11 cellular contexts compared by ENCODE assay signal in genomic region chr3:45367451-45367850, GRCh38. TPM values are rescaled to one million over a fixed set of nuclear protein-coding genes. Genes with fewer than 3 reads are reported as not detected.
A peak's percentile ranks its signal among the peaks of the same experiment; 100 is the strongest.
DNase-seq lines count a peak whose midpoint lies in the region; ATAC-seq and TF ChIP-seq lines count a peak whose summit lies in the region.
"Had no signal": no experiment of that assay in that cellular context is flagged by ENCODE, and none has a peak within 500 bp of the region (broad histone marks: within the 10 kb centered on the region; RNA-seq: fewer than 3 reads in every experiment).

No MANE protein-coding gene starts in this region.

- H3K4me2 ChIP-seq in mammary epithelial cell (ENCODE audit: insufficient read depth, low read depth, low read length), result no peak overlapping the region

- DNase-seq in mammary epithelial cell (peak; percentile 68), breast epithelium (ENCODE audit: low spot score in 2 of 2) (no peak), amniotic epithelial cell (ENCODE audit: low read depth) (peak; percentile 82), iris pigment epithelial cell (ENCODE audit: low read depth) (peak; percentile 84), NCI-H1930 (lab: John Stamatoyannopoulos, UW) (no peak), NCI-H187 treated with DMSO at 0.1 percent for 48 hours (lab: John Stamatoyannopoulos, UW) (no peak)
- DNase-seq: NCI-H2081 treated with DMSO at 0.1 percent for 48 hours; stimulated activated CD4-positive, alpha-beta T cell treated with anti-CD3 and anti-CD28 coated beads, Interleukin-2, amount 100 ng/mL, for 24 hours; stimulated activated naive CD8-positive, alpha-beta T cell treated with anti-CD3 and anti-CD28 coated beads, Interleukin-15, Interleukin-2, amounts not matched to agents 100 U/mL and 50 U/mL, for 24 hours had no signal

- H3K27me3 ChIP-seq in mammary epithelial cell (ENCODE audit: insufficient read depth, low read length) (no peaks in the 10 kb centered on the region), breast epithelium (no peaks in the 10 kb centered on the region)

- no peak for TF ChIP-seq CTCF in mammary epithelial cell (conservative IDR thresholded peaks at IDR 0.05 in 1 of 2, IDR thresholded peaks at IDR 0.05 in 1 of 2; ENCODE audit: extremely low read depth in 1 of 2, insufficient read depth in 1 of 2, low read depth in 1 of 2, low read length in 2 of 2)
- TF ChIP-seq CTCF in breast epithelium (IDR thresholded peaks at IDR 0.05), result no peak

- H3K4me3 ChIP-seq in mammary epithelial cell (replicated peaks in 1 of 3; ENCODE audit: insufficient read depth in 1 of 3, low read depth in 2 of 3, low read length in 3 of 3) (no peak overlapping the region), breast epithelium (no peak overlapping the region)

- H3K9me3 ChIP-seq in mammary epithelial cell (replicated peaks; ENCODE audit: insufficient read depth, low read length), result no peaks in the 10 kb centered on the region
- H3K9me3 ChIP-seq in breast epithelium, result no peaks in the 10 kb centered on the region

- CTCF ChIA-PET in mammary epithelial cell (lab: Charles Lee; ENCODE audit: low non-redundant PET), result no interaction called here

- no peaks in the 10 kb centered on the region for H3K36me3 ChIP-seq in mammary epithelial cell (ENCODE audit: insufficient read depth, low read length)
- H3K36me3 ChIP-seq in breast epithelium, result no peaks in the 10 kb centered on the region

- H3K27ac ChIP-seq in mammary epithelial cell (ENCODE audit: insufficient read depth, low read depth, low read length) (no peak overlapping the region), breast epithelium (no peak overlapping the region)

- no TSS peak for BruUV-seq in mammary epithelial cell (replicated peaks; lab: Mats Ljungman, UMichigan)

- H3K4me1 ChIP-seq in mammary epithelial cell (ENCODE audit: insufficient read depth, low read length), result peaks cover 4% of the 10 kb centered on the region
- H3K4me1 ChIP-seq in breast epithelium, result no peaks in the 10 kb centered on the region

- dilution Hi-C loops in mammary epithelial cell (cut with HindIII; ENCODE audit: low sequenced_read_pairs), result no loop called here

- no peak overlapping the region for H3K9ac ChIP-seq in mammary epithelial cell (ENCODE audit: insufficient read depth, low read length)

- intact Hi-C loops in mammary epithelial cell (cut with micrococcal nuclease) (no loop called here), breast epithelium (cut with DNase I; ENCODE audit: low total_unique reads) (loop anchor here (5.0 to 10.0 kb wide), 2 partner anchors 303 to 1050 kb away; no protein-coding TSS in a partner anchor)

- no peak for TF ChIP-seq POLR2A in breast epithelium (IDR thresholded peaks at IDR 0.05)

- no peaks in the 10 kb centered on the region for H3K79me2 ChIP-seq in mammary epithelial cell (ENCODE audit: insufficient read depth, low read length)

- H4K20me1 ChIP-seq in mammary epithelial cell (ENCODE audit: insufficient read depth, low read length), result no peaks in the 10 kb centered on the region

- no peak for ATAC-seq in GM19035 (IDR thresholded peaks at IDR 0.05; ENCODE audit: unreplicated experiment)
- ATAC-seq in GM18907 (IDR thresholded peaks at IDR 0.05; ENCODE audit: unreplicated experiment), result no peak
- ATAC-seq: stimulated activated naive CD8-positive, alpha-beta T cell treated with anti-CD3 and anti-CD28 coated beads, Interleukin-15, Interleukin-2, amounts not matched to agents 100 U/mL and 50 U/mL, for 24 hours had no signal

- H2AFZ ChIP-seq in mammary epithelial cell (ENCODE audit: low read depth, low read length), result no peak overlapping the region

- WGBS in mammary epithelial cell (ENCODE audit: low coverage, missing lambda C conversion rate), result 30% methylated on average over 2 of the region's 2 CpGs

- in situ Hi-C loops in mammary epithelial cell (cut with MboI; ENCODE audit: low sequenced_read_pairs in 2 of 2), result no loop called here

RNA-seq across cellular contexts. Expression of gene LARS2, which starts 20.9 kb away (rescaled TPM):
- 10 to 100 TPM; 21.5 to 24.9 TPM for total RNA-seq in mammary epithelial cell
- 16.6 TPM for polyA plus RNA-seq in mammary epithelial cell
- 49.9 TPM for polyA minus RNA-seq in mammary epithelial cell
- total RNA-seq in breast epithelium, result 10 to 100 TPM; 10.1 to 19.5 (median 13.1) TPM

Comparison
In these comparisons a context has a peak if more than half of its experiments do, and no peak if none do; other contexts are left out.
1. DNase-seq: peak in mammary epithelial cell (single experiment), amniotic epithelial cell (single experiment) and iris pigment epithelial cell (single experiment); none in breast epithelium (0 of 2), NCI-H1930 (0 of 2) and NCI-H187 treated with DMSO at 0.1 percent for 48 hours (single experiment).